ENCODE assay signal across 27 cellular contexts in the genomic region with DNA sequence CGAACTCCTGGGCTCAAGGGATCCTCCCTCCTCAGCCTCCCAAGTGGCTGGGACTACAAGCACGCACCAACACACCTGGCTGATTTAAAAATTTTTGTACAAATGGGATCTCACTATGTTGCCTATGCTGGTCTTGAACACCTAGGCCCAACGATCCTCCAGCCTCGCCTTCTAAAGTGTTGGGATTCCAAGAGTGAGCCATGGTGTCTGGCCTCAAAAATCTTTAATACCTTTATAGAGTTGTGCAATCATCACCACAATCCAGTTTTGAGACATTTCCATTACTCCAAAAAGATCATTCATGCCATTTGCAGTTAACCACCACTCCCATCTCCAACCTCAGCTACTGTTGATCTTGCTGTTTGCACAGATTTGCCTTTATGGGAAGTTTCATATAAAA.
DNase-seq lines count a peak whose midpoint lies in the region; ATAC-seq, FAIRE-seq and TF ChIP-seq lines count a peak whose summit lies in the region.
"Had no signal": no experiment of that assay in that cellular context is flagged by ENCODE, and none has a peak within 500 bp of the region (broad histone marks: within the 10 kb centered on the region; RNA-seq: fewer than 3 reads in every experiment).

No MANE protein-coding gene starts in this region.

- no peak for TF ChIP-seq CTCF in SK-N-SH (IDR thresholded peaks at IDR 0.05)
- TF ChIP-seq CTCF in A549 (IDR thresholded peaks at IDR 0.05), result no peak
- TF ChIP-seq CTCF in PC-9 (conservative IDR thresholded peaks at IDR 0.05), result no peak
- TF ChIP-seq CTCF in K562 (IDR thresholded peaks at IDR 0.05 in 2 of 3, conservative IDR thresholded peaks at IDR 0.05 in 1 of 3; ENCODE audit: insufficient read depth in 2 of 3, low read depth in 1 of 3, low read length in 3 of 3), result no peak

- no peak for DNase-seq in SK-N-SH
- DNase-seq in A549 (ENCODE audit: low read depth in 1 of 2, low spot score in 1 of 2), result no peak
- no peak for DNase-seq in PC-9
- no peak for DNase-seq in K562 (ENCODE audit: extremely low read depth in 1 of 4, low spot score in 3 of 4)
- DNase-seq in Karpas-422, result no peak
- DNase-seq: ACHN; BE2C; C1 segment of cervical spinal cord; CD4-positive, alpha-beta memory T cell; CD4-positive, CD25-positive, alpha-beta regulatory T cell; CD8-positive, alpha-beta memory T cell; COR-L47; DMS 273 treated with DMSO at 0.1 percent for 48 hours; DMS153; DMS53; DMS79; DND-41; EL; GDM1 had no signal

- CTCF ChIA-PET in SK-N-SH (lab: Yijun Ruan, JAX), result no interaction called here
- CTCF ChIA-PET in A549 (lab: Yijun Ruan, JAX), result no interaction called here
- CTCF ChIA-PET in PC-9 (lab: Charles Lee), result no interaction called here
- CTCF ChIA-PET in K562 (lab: Yijun Ruan, JAX; ENCODE audit: low intra/inter-chr PET ratio), result no interaction called here

- H3K79me2 ChIP-seq in SK-N-SH (ENCODE audit: insufficient read depth) (no peaks in the 10 kb centered on the region; the same call in 1 of the 2 replicates), PC-9 (ENCODE audit: low read depth) (no peaks in the 10 kb centered on the region), K562 (ENCODE audit: control insufficient read depth, insufficient read depth, low read length) (no peaks in the 10 kb centered on the region), Karpas-422 (ENCODE audit: low read length) (no peaks in the 10 kb centered on the region)

- H3K4me2 ChIP-seq in SK-N-SH, result no peak overlapping the region
- no peak overlapping the region for H3K4me2 ChIP-seq in A549
- H3K4me2 ChIP-seq in PC-9, result no peak overlapping the region
- no peak overlapping the region for H3K4me2 ChIP-seq in K562 (ENCODE audit: insufficient read depth, low read length)
- H3K4me2 ChIP-seq in Karpas-422 (ENCODE audit: low read depth, low read length, poor library complexity, severe bottlenecking), result no peak overlapping the region
- H3K4me2 ChIP-seq: BLaER1 had no signal

- H3K9me2 ChIP-seq in SK-N-SH (no peaks in the 10 kb centered on the region), PC-9 (ENCODE audit: insufficient read depth) (no peaks in the 10 kb centered on the region), Karpas-422 (replicated peaks; ENCODE audit: insufficient read depth, low read length) (no peaks in the 10 kb centered on the region)

- H3K36me3 ChIP-seq in SK-N-SH (replicated peaks in 1 of 2; ENCODE audit: control insufficient read depth in 1 of 2, insufficient read depth in 2 of 2, low read length in 1 of 2) (peaks cover 14 to 34% of the 10 kb centered on the region in 2 experiments), PC-9 (ENCODE audit: low read depth) (no peaks in the 10 kb centered on the region), K562 (ENCODE audit: control insufficient read depth, insufficient read depth, low read length) (no peaks in the 10 kb centered on the region), Karpas-422 (ENCODE audit: insufficient read depth, low read length) (no peaks in the 10 kb centered on the region)
- H3K36me3 ChIP-seq: BE2C had no signal

- ATAC-seq in SK-N-SH treated with all-trans-retinoic acid at 6 μM for 48 hours (no peak), A549 (no peak), K562 (no peak), GM18511 (IDR thresholded peaks at IDR 0.05; ENCODE audit: unreplicated experiment) (no peak), HG02840 (IDR thresholded peaks at IDR 0.05; ENCODE audit: low FRiP score, unreplicated experiment) (no peak)
- ATAC-seq: GM12878 had no signal

- no peak for TF ChIP-seq POLR2A in A549 (IDR thresholded peaks at IDR 0.05; ENCODE audit: low read length)
- TF ChIP-seq POLR2A in K562 (conservative IDR thresholded peaks at IDR 0.05), result no peak

- H3K4me1 ChIP-seq in SK-N-SH (ENCODE audit: control insufficient read depth in 1 of 2, insufficient read depth in 2 of 2, low read depth in 1 of 2, low read length in 1 of 2) (peaks cover 0 to 1% of the 10 kb centered on the region in 2 experiments; a peak in 1 of 4 replicates), A549 (no peaks in the 10 kb centered on the region), PC-9 (replicated peaks; ENCODE audit: insufficient read depth) (no peaks in the 10 kb centered on the region), K562 (replicated peaks in 1 of 2; ENCODE audit: control insufficient read depth in 2 of 2, insufficient read depth in 2 of 2, low read length in 2 of 2) (no peaks in the 10 kb centered on the region), Karpas-422 (ENCODE audit: low read length) (no peaks in the 10 kb centered on the region)
- H3K4me1 ChIP-seq: BE2C, BLaER1 had no signal

- H4K20me1 ChIP-seq in SK-N-SH (ENCODE audit: insufficient read depth), result peaks cover 6% of the 10 kb centered on the region; the same call in 1 of the 2 replicates
- H4K20me1 ChIP-seq in PC-9 (ENCODE audit: insufficient read depth), result no peaks in the 10 kb centered on the region
- H4K20me1 ChIP-seq in K562 (replicated peaks; ENCODE audit: control insufficient read depth, insufficient read depth, low read length), result no peaks in the 10 kb centered on the region; the same call in 1 of the 2 replicates
- H4K20me1 ChIP-seq in Karpas-422 (ENCODE audit: insufficient read depth, low read depth, low read length), result no peaks in the 10 kb centered on the region
- H4K20me1 ChIP-seq: BLaER1 had no signal

- POLR2A ChIA-PET in SK-N-SH (lab: Yijun Ruan, JAX), result no interaction called here
- POLR2A ChIA-PET in A549 (lab: Yijun Ruan, JAX), result no interaction called here
- POLR2A ChIA-PET in PC-9 (lab: Charles Lee; ENCODE audit: unreplicated experiment), result no interaction called here
- POLR2A ChIA-PET in K562 (lab: Yijun Ruan, JAX), result no interaction called here

- FAIRE-seq in A549 (lab: Jason Lieb, UNC) (peak; percentile 23), K562 (lab: Jason Lieb, UNC) (no peak)
- FAIRE-seq: GM12892, GM18507 had no signal

- H3K9ac ChIP-seq in SK-N-SH, result no peak overlapping the region
- H3K9ac ChIP-seq in K562 (ENCODE audit: insufficient read depth in 1 of 2, low read depth in 2 of 2, low read length in 2 of 2), result no peak overlapping the region
- no peak overlapping the region for H3K9ac ChIP-seq in Karpas-422 (ENCODE audit: low read length)
- H3K9ac ChIP-seq: BLaER1 had no signal

- BruUV-seq in PC-9 (replicated peaks; lab: Mats Ljungman, UMichigan) (TSS peak; percentile 20), K562 (replicated peaks; lab: Mats Ljungman, UMichigan) (no TSS peak)

- intact Hi-C loops in PC-9 (cut with micrococcal nuclease; ENCODE audit: unreplicated experiment), result no loop called here
- intact Hi-C loops in K562 (cut with micrococcal nuclease), result no loop called here

- no peaks in the 10 kb centered on the region for H3K27me3 ChIP-seq in SK-N-SH (ENCODE audit: insufficient read depth)
- no peaks in the 10 kb centered on the region for H3K27me3 ChIP-seq in PC-9 (ENCODE audit: insufficient read depth, low read depth)
- H3K27me3 ChIP-seq in K562 (ENCODE audit: control insufficient read depth in 2 of 2, insufficient read depth in 2 of 2, low read length in 2 of 2), result no peaks in the 10 kb centered on the region
- no peaks in the 10 kb centered on the region for H3K27me3 ChIP-seq in Karpas-422 (ENCODE audit: low read length)
- H3K27me3 ChIP-seq: BE2C, BLaER1 had no signal

- WGBS in SK-N-SH (ENCODE audit: low lambda C conversion rate), result 98% methylated on average over 4 of the region's 4 CpGs
- 88% methylated on average over 4 of the region's 4 CpGs for WGBS in A549 (ENCODE audit: missing lambda C conversion rate)
- 47% methylated on average over 4 of the region's 4 CpGs for WGBS in K562 (ENCODE audit: insufficient coverage, low coverage, missing lambda C conversion rate)

- in situ Hi-C loops in K562 (cut with MboI), result no loop called here

- no peak for TF ChIP-seq EP300 in SK-N-SH (IDR thresholded peaks at IDR 0.05; ENCODE audit: borderline replicate concordance in 1 of 2, low read depth in 1 of 2, low read length in 1 of 2)
- no peak for TF ChIP-seq EP300 in A549 (IDR thresholded peaks at IDR 0.05)
- no peak for TF ChIP-seq EP300 in K562 (IDR thresholded peaks at IDR 0.05; ENCODE audit: low read length)

- no peaks in the 10 kb centered on the region for H3K9me1 ChIP-seq in K562 (ENCODE audit: control insufficient read depth, insufficient read depth, low read length)

- TF ChIP-seq RAD21 in SK-N-SH (IDR thresholded peaks at IDR 0.05; ENCODE audit: low read length) (no peak), A549 (conservative IDR thresholded peaks at IDR 0.05 in 1 of 2, IDR thresholded peaks at IDR 0.05 in 1 of 2) (no peak), K562 (CRISPR knock-in tag; conservative IDR thresholded peaks at IDR 0.05 in 1 of 2, IDR thresholded peaks at IDR 0.05 in 1 of 2) (no peak)

- no peak overlapping the region for H3K4me3 ChIP-seq in SK-N-SH (ENCODE audit: low read depth in 2 of 2, low read length in 1 of 2)
- no peak overlapping the region for H3K4me3 ChIP-seq in A549
- H3K4me3 ChIP-seq in PC-9, result no peak overlapping the region
- H3K4me3 ChIP-seq in K562, result no peak overlapping the region
- no peak overlapping the region for H3K4me3 ChIP-seq in Karpas-422 (ENCODE audit: low read length)
- H3K4me3 ChIP-seq: BLaER1, GM12878 had no signal

- no peak overlapping the region for H3K27ac ChIP-seq in SK-N-SH (ENCODE audit: low read depth in 2 of 2, low read length in 1 of 2)
- no peak overlapping the region for H3K27ac ChIP-seq in A549
- H3K27ac ChIP-seq in PC-9, result no peak overlapping the region
- H3K27ac ChIP-seq in K562 (ENCODE audit: extremely low read depth, low read depth, low read length), result no peak overlapping the region
- no peak overlapping the region for H3K27ac ChIP-seq in Karpas-422 (ENCODE audit: low read length)
- H3K27ac ChIP-seq: 22Rv1, BLaER1 had no signal

- H3K9me3 ChIP-seq in SK-N-SH, result no peaks in the 10 kb centered on the region
- H3K9me3 ChIP-seq in A549, result no peaks in the 10 kb centered on the region
- no peaks in the 10 kb centered on the region for H3K9me3 ChIP-seq in PC-9 (ENCODE audit: insufficient read depth, low read depth)
- no peaks in the 10 kb centered on the region for H3K9me3 ChIP-seq in K562 (replicated peaks; ENCODE audit: control insufficient read depth, insufficient read depth, low read depth, low read length)
- H3K9me3 ChIP-seq in Karpas-422 (ENCODE audit: low read length), result no peaks in the 10 kb centered on the region
- H3K9me3 ChIP-seq: BE2C had no signal

- H2AFZ ChIP-seq in SK-N-SH (ENCODE audit: low read depth) (no peak overlapping the region), PC-9 (no peak overlapping the region), K562 (ENCODE audit: low read depth, low read length) (no peak overlapping the region), Karpas-422 (ENCODE audit: low read length) (no peak overlapping the region)

- H3F3A ChIP-seq in SK-N-SH (replicated peaks; ENCODE audit: insufficient read depth) (peaks cover 18% of the 10 kb centered on the region), PC-9 (ENCODE audit: insufficient read depth, low read depth) (no peaks in the 10 kb centered on the region)

TF ChIP-seq in SK-N-SH, 30 proteins besides CTCF, POLR2A, EP300 and RAD21 (continues in another document):
- TF ChIP-seq RCOR1 (IDR thresholded peaks at IDR 0.05; ENCODE audit: low read length), result no peak

TF ChIP-seq in SK-N-SH treated with all-trans-retinoic acid at 6 μM for 48 hours, 23 proteins besides CTCF, POLR2A, EP300 and RAD21 (continues in another document):
- no peak for TF ChIP-seq ARNTL (CRISPR knock-in tag; IDR thresholded peaks at IDR 0.05; ENCODE audit: borderline replicate concordance, low read depth)

TF ChIP-seq in A549, 52 proteins besides CTCF, POLR2A, EP300 and RAD21 (continues in another document):
- TF ChIP-seq KDM1A (IDR thresholded peaks at IDR 0.05; ENCODE audit: low read depth), result no peak

TF ChIP-seq in K562, 482 proteins besides CTCF, POLR2A, EP300 and RAD21 (continues in another document):
- peak; percentile 29 for TF ChIP-seq CEBPB (tag; IDR thresholded peaks at IDR 0.05)
